3 cellular contexts compared by ENCODE assay signal in genomic region chr6:166570929-166571699, GRCh38.
TF ChIP-seq lines count a peak whose summit lies in the region.

No MANE protein-coding gene starts in this region.

TF ChIP-seq in HEK293, 187 proteins besides CTCF, POLR2A, EP300 and RAD21:
- no peak for TF ChIP-seq KLF16 (tag by site-specific recombination; IDR thresholded peaks at IDR 0.05)
- TF ChIP-seq ZBTB44 (tag by site-specific recombination; IDR thresholded peaks at IDR 0.05), result peak; percentile 36; the same call in 1 of the 2 replicates
- peak; percentile 11; the same call in 1 of the 2 replicates for TF ChIP-seq ZIC2 (tag by site-specific recombination; IDR thresholded peaks at IDR 0.05)

TF ChIP-seq in GM12878, 131 proteins besides CTCF, POLR2A, EP300 and RAD21:
- TF ChIP-seq NR2F1 (conservative IDR thresholded peaks at IDR 0.05) (no peak), BCL11A (IDR thresholded peaks at IDR 0.05; ENCODE audit: low read depth, low read length) (no peak), ZNF217 (IDR thresholded peaks at IDR 0.05) (no peak), CBX3 (IDR thresholded peaks at IDR 0.05; ENCODE audit: borderline replicate concordance, low read depth) (no peak), E2F4 (IDR thresholded peaks at IDR 0.05; ENCODE audit: low read depth, low read length) (no peak), ZBTB4 (CRISPR knock-in tag; IDR thresholded peaks at IDR 0.05) (no peak), POLR2AphosphoS5 (IDR thresholded peaks at IDR 0.05; ENCODE audit: low read length) (no peak), PAX5 (IDR thresholded peaks at IDR 0.05; ENCODE audit: borderline replicate concordance, low read depth, low read length) (no peak), USF2 (IDR thresholded peaks at IDR 0.05; ENCODE audit: borderline replicate concordance, low read depth, low read length) (no peak)

TF ChIP-seq in endothelial cell of umbilical vein, 7 proteins besides CTCF, POLR2A, EP300 and RAD21:
- TF ChIP-seq MYC (IDR thresholded peaks at IDR 0.05; ENCODE audit: low read depth, low read length) (no peak), EZH2 (IDR thresholded peaks at IDR 0.05; ENCODE audit: borderline replicate concordance, low read depth, low read length, severe bottlenecking) (no peak), POLR2AphosphoS5 (IDR thresholded peaks at IDR 0.05; ENCODE audit: insufficient read depth, low read depth, low read length) (no peak), MAX (IDR thresholded peaks at IDR 0.05; ENCODE audit: insufficient read depth, insufficient read length) (no peak), JUN (IDR thresholded peaks at IDR 0.05; ENCODE audit: borderline replicate concordance, insufficient read depth, insufficient read length, low read depth) (no peak), GATA2 (IDR thresholded peaks at IDR 0.05; ENCODE audit: insufficient read depth, insufficient read length, low read depth, low read length) (no peak), FOS (IDR thresholded peaks at IDR 0.05; ENCODE audit: borderline replicate concordance, insufficient read depth, low read length) (no peak)
TF ChIP-seq in endothelial cell of umbilical vein: peak in this region for 0.
